Comparison of ENCODE assay signal across 19 cellular contexts in the genomic region with DNA sequence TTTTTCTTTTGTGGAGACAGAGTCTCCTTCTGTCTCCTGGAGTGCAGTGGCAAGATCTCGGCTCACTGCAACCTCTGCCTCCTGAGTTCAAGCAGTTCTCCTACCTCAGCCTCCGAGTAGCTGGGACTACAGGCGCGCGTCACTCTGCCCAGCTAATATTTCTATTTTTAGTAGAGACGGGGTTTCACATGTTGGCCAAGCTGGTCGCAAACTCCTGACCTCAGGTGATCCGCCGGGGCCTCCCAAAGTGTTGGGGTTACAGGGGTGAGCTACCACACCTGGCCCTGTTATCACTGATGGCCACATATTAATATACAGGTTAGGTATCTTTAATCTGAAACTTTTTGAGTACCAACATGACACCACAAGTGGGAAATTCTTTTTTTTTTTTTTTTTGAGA.
"Had no signal": no experiment of that assay in that cellular context is flagged by ENCODE, and none has a peak within 500 bp of the region (broad histone marks: within the 10 kb centered on the region; RNA-seq: fewer than 3 reads in every experiment).

No MANE protein-coding gene starts in this region.

- FAIRE-seq: frontal cortex, TTC549 had no signal

- H3K4me2 ChIP-seq: hepatocyte, SK-N-SH had no signal

- H2AFZ ChIP-seq: hepatocyte had no signal

- H3K27me3 ChIP-seq: cardiac muscle cell, colonic mucosa, hepatocyte, suprapubic skin, upper lobe of right lung had no signal

- H3K27ac Mint-ChIP-seq: activated CD4-positive, alpha-beta T cell treated with anti-CD3 and anti-CD28 coated beads, Interleukin-2, amount 10 ng/mL, durations not matched to agents 7 days and 5 days; natural killer cell had no signal

- H3K4me3 ChIP-seq: cardiac muscle cell, colonic mucosa, hepatocyte, suprapubic skin, upper lobe of right lung had no signal

- H3K27me3 Mint-ChIP-seq: activated CD4-positive, alpha-beta T cell treated with anti-CD3 and anti-CD28 coated beads, Interleukin-2, amount 10 ng/mL, durations not matched to agents 7 days and 5 days; progenitor cell of endocrine pancreas had no signal

- H3K4me3 Mint-ChIP-seq: activated CD4-positive, alpha-beta T cell treated with anti-CD3 and anti-CD28 coated beads, Interleukin-2, amount 10 ng/mL, durations not matched to agents 7 days and 5 days; natural killer cell had no signal

- DNase-seq: activated CD4-positive, alpha-beta T cell treated with anti-CD3 and anti-CD28 coated beads, Interleukin-2, amount 10 ng/mL, durations not matched to agents 7 days and 5 days; activated CD4-positive, CD25-positive, alpha-beta regulatory T cell; activated effector memory CD4-positive, alpha-beta T cell treated with anti-CD3 and anti-CD28 coated beads, Interleukin-2, amount 50 U/mL, for 16 hours; aorta; colonic mucosa; effector CD4-positive, alpha-beta T cell; natural killer cell; occipital lobe; SK-N-SH; stimulated activated naive CD4-positive, alpha-beta T cell treated with Interleukin-2 at 50 U/mL for 16 hours; T-helper 1 cell; upper lobe of right lung had no signal

- ATAC-seq: natural killer cell, sciatic nerve, upper lobe of right lung had no signal

- H3K27ac ChIP-seq: colonic mucosa, hepatocyte, suprapubic skin, upper lobe of right lung had no signal

- H3K9ac ChIP-seq: SK-N-SH had no signal

- H3K9me3 ChIP-seq: colonic mucosa, SK-N-SH, suprapubic skin, upper lobe of right lung had no signal

- H3K9me3 Mint-ChIP-seq: natural killer cell had no signal
